In the genomic region with DNA sequence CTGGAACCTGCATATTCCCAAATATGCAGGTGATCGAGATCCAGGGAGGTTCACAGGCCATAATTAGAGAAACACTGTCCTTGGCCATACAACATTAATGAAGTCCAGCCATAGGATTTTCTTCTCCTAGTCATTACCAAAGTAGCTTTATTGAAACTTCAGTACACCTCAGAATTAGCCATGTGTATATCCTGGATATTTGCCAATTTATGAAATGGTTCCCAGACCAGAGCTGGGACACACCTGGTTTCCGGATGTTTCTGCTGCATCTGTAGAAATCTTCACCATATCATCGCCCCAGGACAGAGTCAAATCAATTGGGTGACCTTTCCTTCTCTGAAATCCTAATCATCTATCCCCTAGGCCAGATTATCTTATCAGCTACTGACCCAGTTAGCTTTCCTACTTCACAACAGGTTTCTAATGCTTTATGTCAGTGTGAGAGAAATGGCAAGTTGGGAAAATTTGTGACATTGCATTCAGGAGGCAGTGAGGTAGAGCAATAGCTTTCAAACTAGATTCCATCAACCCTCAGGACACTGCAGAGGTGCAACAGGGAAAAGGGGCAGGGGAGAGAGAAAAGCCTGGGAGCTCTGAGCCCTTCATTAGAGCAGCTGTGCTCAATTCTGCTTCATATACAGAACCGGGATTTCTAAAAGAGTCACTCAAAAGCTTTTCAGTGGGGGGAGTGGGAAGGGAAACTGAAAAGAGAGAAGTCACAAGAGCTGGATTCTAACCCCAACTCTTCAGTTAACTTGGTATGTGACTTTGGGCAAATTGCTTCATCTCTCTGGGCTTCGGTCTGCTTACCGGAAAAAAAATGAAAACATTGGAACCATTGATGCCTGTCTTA, we compare ENCODE assay signal across 17 cellular contexts.
DNase-seq lines count a peak whose midpoint lies in the region; ATAC-seq, FAIRE-seq and TF ChIP-seq lines count a peak whose summit lies in the region.
"Had no signal": no experiment of that assay in that cellular context is flagged by ENCODE, and none has a peak within 500 bp of the region (broad histone marks: within the 10 kb centered on the region; RNA-seq: fewer than 3 reads in every experiment).

No MANE protein-coding gene starts in this region.

- no peak overlapping the region for H3K9ac ChIP-seq in endodermal cell (ENCODE audit: extremely low read depth, low read length, poor library complexity, severe bottlenecking)

- TF ChIP-seq CTCF in type B pancreatic cell (conservative IDR thresholded peaks at IDR 0.05) (no peak), endodermal cell (conservative IDR thresholded peaks at IDR 0.05) (no peak)

- DNase-seq in GM12892 (ENCODE audit: insufficient read length): no peak
- DNase-seq in SIG-M5 treated with dmso at 0.1 percent for 504 hours (lab: John Stamatoyannopoulos, UW; ENCODE audit: unreplicated experiment): peak; percentile 89
- no peak for DNase-seq in activated T-helper 2 cell treated with anti-CD3 and anti-CD28 coated beads, Interferon-gamma antibody, Interleukin-2, Interleukin-4, amounts not matched to agents 10 μg/mL and 5 μg/mL and 100 μg/mL, durations not matched to agents 14 hours and 24 hours and 36 hours (ENCODE audit: low spot score)
- no peak for DNase-seq in type B pancreatic cell (ENCODE audit: extremely low spot score, unreplicated experiment)
- no peak for DNase-seq in endodermal cell
- DNase-seq: activated T-cell treated with anti-CD3 and anti-CD28 coated beads for 4 hours; DND-41; gastrocnemius medialis; Karpas-422; naive thymus-derived CD8-positive, alpha-beta T cell; NCI-H2171; tibial artery had no signal

- H3K27me3 Mint-ChIP-seq in activated T-helper 2 cell treated with anti-CD3 and anti-CD28 coated beads, Interferon-gamma antibody, Interleukin-2, Interleukin-4, amounts not matched to agents 10 μg/mL and 5 μg/mL and 100 μg/mL, durations not matched to agents 14 hours and 24 hours and 36 hours (ENCODE audit: low read depth): peaks cover 4% of the 10 kb centered on the region
- H3K27me3 Mint-ChIP-seq in type B pancreatic cell (no peaks in the 10 kb centered on the region), endodermal cell (ENCODE audit: insufficient read depth) (peaks cover 3% of the 10 kb centered on the region)

- H3K27ac ChIP-seq in endodermal cell (ENCODE audit: low read depth, low read length): no peak overlapping the region
- H3K27ac ChIP-seq: ascending aorta, gastrocnemius medialis, tibial artery had no signal

- H3K36me3 Mint-ChIP-seq in activated T-helper 2 cell treated with anti-CD3 and anti-CD28 coated beads, Interferon-gamma antibody, Interleukin-2, Interleukin-4, amounts not matched to agents 10 μg/mL and 5 μg/mL and 100 μg/mL, durations not matched to agents 14 hours and 24 hours and 36 hours (ENCODE audit: low read depth): no peaks in the 10 kb centered on the region
- H3K36me3 Mint-ChIP-seq in type B pancreatic cell (no peaks in the 10 kb centered on the region), endodermal cell (ENCODE audit: low read depth) (no peaks in the 10 kb centered on the region)
- H3K36me3 Mint-ChIP-seq: naive thymus-derived CD8-positive, alpha-beta T cell; WTC11 had no signal

- intact Hi-C loops in activated T-helper 2 cell treated with anti-CD3 and anti-CD28 coated beads, Interferon-gamma antibody, Interleukin-2, Interleukin-4, amounts not matched to agents 10 μg/mL and 5 μg/mL and 100 μg/mL, durations not matched to agents 14 hours and 24 hours and 36 hours (cut with micrococcal nuclease): no loop called here

- ATAC-seq in GM21423 (IDR thresholded peaks at IDR 0.05; ENCODE audit: unreplicated experiment): peak; percentile 27
- peak; percentile 29 for ATAC-seq in HG03097 (IDR thresholded peaks at IDR 0.05; ENCODE audit: low FRiP score, unreplicated experiment)
- no peak for ATAC-seq in HG03439 (IDR thresholded peaks at IDR 0.05; ENCODE audit: unreplicated experiment)
- ATAC-seq: gastrocnemius medialis; naive thymus-derived CD8-positive, alpha-beta T cell; WTC11 had no signal

- no peaks in the 10 kb centered on the region for H3K9me3 Mint-ChIP-seq in activated T-helper 2 cell treated with anti-CD3 and anti-CD28 coated beads, Interferon-gamma antibody, Interleukin-2, Interleukin-4, amounts not matched to agents 10 μg/mL and 5 μg/mL and 100 μg/mL, durations not matched to agents 14 hours and 24 hours and 36 hours
- H3K9me3 Mint-ChIP-seq in type B pancreatic cell: no peaks in the 10 kb centered on the region
- H3K9me3 Mint-ChIP-seq in endodermal cell: no peaks in the 10 kb centered on the region
- H3K9me3 Mint-ChIP-seq: naive thymus-derived CD8-positive, alpha-beta T cell; WTC11 had no signal

- WGBS in endodermal cell (ENCODE audit: insufficient coverage in 1 of 2, insufficient read length in 1 of 2), 2 experiments: 94% methylated on average over 5 to 6 of the region's 6 CpGs

- peak; percentile 69 for FAIRE-seq in GM12892 (lab: Jason Lieb, UNC)

- H3K27me3 ChIP-seq in endodermal cell (ENCODE audit: control insufficient read depth, insufficient read depth, low read length, poor library complexity, severe bottlenecking): no peaks in the 10 kb centered on the region
- H3K27me3 ChIP-seq: ascending aorta, gastrocnemius medialis, tibial artery had no signal

- no peak for TF ChIP-seq POLR2A in GM12892 (IDR thresholded peaks at IDR 0.05; ENCODE audit: low read depth, low read length)

- no peak overlapping the region for H3K27ac Mint-ChIP-seq in activated T-helper 2 cell treated with anti-CD3 and anti-CD28 coated beads, Interferon-gamma antibody, Interleukin-2, Interleukin-4, amounts not matched to agents 10 μg/mL and 5 μg/mL and 100 μg/mL, durations not matched to agents 14 hours and 24 hours and 36 hours
- H3K27ac Mint-ChIP-seq in type B pancreatic cell: no peak overlapping the region
- no peak overlapping the region for H3K27ac Mint-ChIP-seq in endodermal cell
- H3K27ac Mint-ChIP-seq: naive thymus-derived CD8-positive, alpha-beta T cell; WTC11 had no signal

- peaks cover 8% of the 10 kb centered on the region for H3K4me1 ChIP-seq in endodermal cell (ENCODE audit: control insufficient read depth, insufficient read depth, low read length)
- H3K4me1 ChIP-seq: ascending aorta, gastrocnemius medialis, tibial artery had no signal

- peaks cover 12% of the 10 kb centered on the region for H3K4me1 Mint-ChIP-seq in activated T-helper 2 cell treated with anti-CD3 and anti-CD28 coated beads, Interferon-gamma antibody, Interleukin-2, Interleukin-4, amounts not matched to agents 10 μg/mL and 5 μg/mL and 100 μg/mL, durations not matched to agents 14 hours and 24 hours and 36 hours (ENCODE audit: low read depth)
- H3K4me1 Mint-ChIP-seq in type B pancreatic cell (ENCODE audit: unreplicated experiment): peaks cover 14% of the 10 kb centered on the region
- peaks cover 7% of the 10 kb centered on the region for H3K4me1 Mint-ChIP-seq in endodermal cell

- H3K36me3 ChIP-seq in endodermal cell (ENCODE audit: control insufficient read depth, insufficient read depth, low read length): no peaks in the 10 kb centered on the region
- H3K36me3 ChIP-seq: ascending aorta, gastrocnemius medialis, tibial artery had no signal

- H3K4me3 Mint-ChIP-seq in activated T-helper 2 cell treated with anti-CD3 and anti-CD28 coated beads, Interferon-gamma antibody, Interleukin-2, Interleukin-4, amounts not matched to agents 10 μg/mL and 5 μg/mL and 100 μg/mL, durations not matched to agents 14 hours and 24 hours and 36 hours (ENCODE audit: low read depth): no peak overlapping the region
- H3K4me3 Mint-ChIP-seq in type B pancreatic cell: no peak overlapping the region
- H3K4me3 Mint-ChIP-seq in endodermal cell: no peak overlapping the region
- H3K4me3 Mint-ChIP-seq: naive thymus-derived CD8-positive, alpha-beta T cell; WTC11 had no signal

- H3K4me3 ChIP-seq in endodermal cell (ENCODE audit: low read length): no peak overlapping the region
- H3K4me3 ChIP-seq: ascending aorta, gastrocnemius medialis, tibial artery had no signal

- no peaks in the 10 kb centered on the region for H3K9me3 ChIP-seq in endodermal cell (ENCODE audit: control insufficient read depth, low read length)
- H3K9me3 ChIP-seq: ascending aorta, gastrocnemius medialis, tibial artery had no signal
